In genomic region chr11:32434387-32435151, GRCh38 we compare ENCODE assay signal across 2 cellular contexts.
TF ChIP-seq lines count a peak whose summit lies in the region.

No MANE protein-coding gene starts in this region.

TF ChIP-seq in SK-N-SH, 30 proteins besides CTCF, POLR2A, EP300 and RAD21 (continued from another document):
- TF ChIP-seq REST (IDR thresholded peaks at IDR 0.05; ENCODE audit: low read depth, low read length) (no peak), MEF2A (IDR thresholded peaks at IDR 0.05; ENCODE audit: borderline replicate concordance, low read depth) (no peak), SMC3 (IDR thresholded peaks at IDR 0.05; ENCODE audit: low read depth, low read length) (no peak), YY1 (IDR thresholded peaks at IDR 0.05; ENCODE audit: low read depth) (no peak), IRF3 (IDR thresholded peaks at IDR 0.05; ENCODE audit: low read depth, low read length) (no peak), POLR2AphosphoS5 (IDR thresholded peaks at IDR 0.05; ENCODE audit: low read depth, low read length) (no peak), RFX5 (IDR thresholded peaks at IDR 0.05; ENCODE audit: low read length) (no peak), NRF1 (IDR thresholded peaks at IDR 0.05; ENCODE audit: low read depth, low read length) (no peak), USF1 (IDR thresholded peaks at IDR 0.05; ENCODE audit: borderline replicate concordance, low read depth) (no peak)

TF ChIP-seq in SK-N-SH treated with all-trans-retinoic acid at 6 μM for 48 hours, 23 proteins besides CTCF, POLR2A, EP300 and RAD21 (continued from another document):
- TF ChIP-seq POU6F1 (CRISPR knock-in tag; IDR thresholded peaks at IDR 0.05; ENCODE audit: borderline replicate concordance, low read depth), result no peak
- no peak for TF ChIP-seq RARB (CRISPR knock-in tag; IDR thresholded peaks at IDR 0.05)
TF ChIP-seq in SK-N-SH treated with all-trans-retinoic acid at 6 μM for 48 hours: peak in this region for 0.
